ENCODE assay signal across 31 cellular contexts in genomic region chr11:9125185-9125886, GRCh38. TPM values are rescaled to one million over a fixed set of nuclear protein-coding genes. Genes with fewer than 3 reads are reported as not detected.
"Had no signal": no experiment of that assay in that cellular context is flagged by ENCODE, and none has a peak within 500 bp of the region (broad histone marks: within the 10 kb centered on the region; RNA-seq: fewer than 3 reads in every experiment).

No MANE protein-coding gene starts in this region.

- H3K4me3 Mint-ChIP-seq: activated B cell treated with CpG ODN at 0.5 μM for 24 hours; activated CD8-positive, alpha-beta T cell treated with anti-CD3 and anti-CD28 coated beads for 36 hours; activated naive CD8-positive, alpha-beta T cell; activated T-cell treated with anti-CD3 and anti-CD28 coated beads, Interleukin-2, amount 50 U/mL, for 4 hours; activated T-helper 17 cell treated with anti-CD3 and anti-CD28 coated beads, Interleukin-2, amount 50 U/mL, for 72 hours; central memory CD8-positive, alpha-beta T cell; effector memory CD8-positive, alpha-beta T cell had no signal

- H3K27ac Mint-ChIP-seq: activated B cell treated with CpG ODN at 0.5 μM for 24 hours; activated CD8-positive, alpha-beta T cell treated with anti-CD3 and anti-CD28 coated beads for 36 hours; activated naive CD8-positive, alpha-beta T cell; activated T-helper 17 cell treated with anti-CD3 and anti-CD28 coated beads, Interleukin-2, amount 50 U/mL, for 72 hours; effector memory CD8-positive, alpha-beta T cell had no signal

- H3K9me3 Mint-ChIP-seq: activated B cell treated with CpG ODN at 0.5 μM for 24 hours; activated CD8-positive, alpha-beta T cell treated with anti-CD3 and anti-CD28 coated beads for 36 hours; activated T-cell treated with anti-CD3 and anti-CD28 coated beads, Interleukin-2, amount 50 U/mL, for 4 hours; activated T-helper 17 cell treated with anti-CD3 and anti-CD28 coated beads, Interleukin-2, amount 50 U/mL, for 72 hours; central memory CD8-positive, alpha-beta T cell; effector memory CD8-positive, alpha-beta T cell had no signal

- H3K27me3 Mint-ChIP-seq: activated B cell treated with CpG ODN at 0.5 μM for 24 hours; activated CD8-positive, alpha-beta T cell treated with anti-CD3 and anti-CD28 coated beads for 36 hours; activated naive CD8-positive, alpha-beta T cell; central memory CD8-positive, alpha-beta T cell had no signal

- H3K27ac ChIP-seq: brain microvascular endothelial cell, coronary artery, esophagus muscularis mucosa, foreskin keratinocyte, gastrocnemius medialis, heart left ventricle had no signal

- ATAC-seq: activated CD4-positive, CD25-positive, alpha-beta regulatory T cell treated with anti-CD3 and anti-CD28 coated beads, Interleukin-2, amount 50 U/mL, for 24 hours; activated CD8-positive, alpha-beta T cell treated with anti-CD3 and anti-CD28 coated beads for 36 hours; activated T-cell treated with anti-CD3 and anti-CD28 coated beads, Interleukin-2, amount 50 U/mL, for 4 hours; activated T-helper 17 cell treated with anti-CD3 and anti-CD28 coated beads, Interleukin-2, amount 50 U/mL, for 72 hours; effector memory CD8-positive, alpha-beta T cell; foreskin keratinocyte; gastrocnemius medialis; heart left ventricle had no signal

- H3K4me1 Mint-ChIP-seq: central memory CD8-positive, alpha-beta T cell had no signal

- DNase-seq: activated B cell treated with CpG ODN at 0.5 μM for 24 hours; activated CD4-positive, alpha-beta T cell treated with anti-CD3 and anti-CD28 coated beads for 48 hours; activated CD4-positive, alpha-beta T cell treated with anti-CD3 and anti-CD28 coated beads, Interleukin-2, amount 50 U/mL, for 1 hour; activated CD4-positive, alpha-beta T cell treated with anti-CD3 and anti-CD28 coated beads, Interleukin-2, amount 50 U/mL, for 48 hours; activated CD8-positive, alpha-beta memory T cell treated with anti-CD3 and anti-CD28 coated beads for 24 hours; activated CD8-positive, alpha-beta T cell treated with anti-CD3 and anti-CD28 coated beads for 36 hours; activated effector memory CD4-positive, alpha-beta T cell treated with Interleukin-2 at 50 U/mL for 16 hours; activated gamma-delta T cell treated with Interleukin-2 at 50 U/mL for 16 hours; activated naive CD4-positive, alpha-beta T cell treated with anti-CD3 and anti-CD28 coated beads, Interleukin-2, amount 50 U/mL, for 16 hours; activated naive CD4-positive, alpha-beta T cell treated with Interleukin-2 at 50 U/mL for 16 hours; activated T-cell treated with anti-CD3 and anti-CD28 coated beads, Interleukin-2, amount 50 U/mL, for 4 hours; amniotic stem cell; anterior cingulate cortex; brain microvascular endothelial cell; dermis blood vessel endothelial cell; effector CD4-positive, alpha-beta T cell; effector memory CD8-positive, alpha-beta T cell; erythroblast; foreskin keratinocyte; gastrocnemius medialis; glutamatergic neuron; heart left ventricle; T-helper 1 cell; T-helper 2 cell had no signal

RNA-seq across cellular contexts. Expression of gene SCUBE2, which starts 33.9 kb away (rescaled TPM):
- total RNA-seq: activated B cell treated with CpG ODN at 0.5 μM for 24 hours; activated CD8-positive, alpha-beta T cell treated with anti-CD3 and anti-CD28 coated beads for 36 hours; bronchial epithelial cell had no signal
